In the genomic region with DNA sequence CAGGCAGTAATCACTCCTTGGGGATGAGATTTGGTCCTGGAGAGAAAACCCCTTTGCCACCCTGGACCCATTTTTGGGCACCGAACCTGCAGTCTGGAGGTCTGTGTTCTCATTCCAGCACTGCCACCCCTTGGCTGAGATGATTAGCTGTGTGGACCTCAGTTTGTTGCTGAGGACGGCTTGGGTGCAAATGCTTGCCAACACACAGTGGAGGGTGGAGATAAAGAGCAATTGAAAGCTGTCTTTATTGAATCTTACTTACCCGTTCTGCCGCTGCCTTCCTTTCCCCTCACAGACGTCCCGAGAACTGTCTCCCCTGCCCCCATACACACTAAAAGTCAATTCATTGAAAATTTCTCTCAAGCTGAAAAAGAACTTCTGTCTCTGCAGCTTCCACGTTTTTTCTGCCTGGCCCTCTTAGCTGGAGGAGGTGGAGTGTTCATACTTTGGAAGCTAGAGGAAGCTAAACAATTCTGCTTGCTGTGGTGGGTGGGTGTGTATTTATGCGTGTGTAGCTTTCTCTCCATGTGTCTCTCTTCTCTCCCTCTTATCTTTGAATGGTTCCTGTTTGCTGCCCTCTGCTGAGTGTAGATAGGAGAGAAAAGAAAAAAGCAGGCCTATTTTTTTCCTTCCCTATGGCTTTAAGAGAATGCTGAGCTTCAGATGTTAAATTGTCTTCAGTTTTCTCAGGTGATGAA, we compare ENCODE assay signal across 1 cellular context.
A peak's percentile ranks its signal among the peaks of the same experiment; 100 is the strongest.
TF ChIP-seq lines count a peak whose summit lies in the region.

No MANE protein-coding gene starts in this region.

TF ChIP-seq in K562, 482 proteins besides CTCF, POLR2A, EP300 and RAD21 (continued from another document and continues in another):
- peak; percentile 96 for TF ChIP-seq SMARCE1 (IDR thresholded peaks at IDR 0.05)
- TF ChIP-seq PYGO2 (tag; IDR thresholded peaks at IDR 0.05), result 0 out of 2 replicates have a peak, but pooled peaks have one; percentile 19
- peak; percentile 81 for TF ChIP-seq STAT5A (IDR thresholded peaks at IDR 0.05; ENCODE audit: borderline replicate concordance, low read length)
- peak; percentile 90 for TF ChIP-seq SMARCC2 (IDR thresholded peaks at IDR 0.05; ENCODE audit: low read depth)
- no peak for TF ChIP-seq CCAR2 (IDR thresholded peaks at IDR 0.05; ENCODE audit: low read depth, low read length)
- TF ChIP-seq, protein P1, sequence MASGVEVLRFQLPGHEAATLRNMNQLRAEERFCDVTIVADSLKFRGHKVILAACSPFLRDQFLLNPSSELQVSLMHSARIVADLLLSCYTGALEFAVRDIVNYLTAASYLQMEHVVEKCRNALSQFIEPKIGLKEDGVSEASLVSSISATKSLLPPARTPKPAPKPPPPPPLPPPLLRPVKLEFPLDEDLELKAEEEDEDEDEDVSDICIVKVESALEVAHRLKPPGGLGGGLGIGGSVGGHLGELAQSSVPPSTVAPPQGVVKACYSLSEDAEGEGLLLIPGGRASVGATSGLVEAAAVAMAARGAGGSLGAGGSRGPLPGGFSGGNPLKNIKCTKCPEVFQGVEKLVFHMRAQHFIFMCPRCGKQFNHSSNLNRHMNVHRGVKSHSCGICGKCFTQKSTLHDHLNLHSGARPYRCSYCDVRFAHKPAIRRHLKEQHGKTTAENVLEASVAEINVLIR (CRISPR knock-in tag; IDR thresholded peaks at IDR 0.05), result no peak
- TF ChIP-seq TCFL5 (CRISPR knock-in tag; conservative IDR thresholded peaks at IDR 0.05), result no peak
- no peak for TF ChIP-seq NONO (IDR thresholded peaks at IDR 0.05; ENCODE audit: low read depth in 2 of 2, low read length in 1 of 2)
- TF ChIP-seq ZC3H8 (IDR thresholded peaks at IDR 0.05), result no peak
- TF ChIP-seq PRPF4 (IDR thresholded peaks at IDR 0.05; ENCODE audit: insufficient read depth, low read depth, low read length, poor library complexity, severe bottlenecking), result no peak
- no peak for TF ChIP-seq HMG20A (CRISPR knock-in tag; conservative IDR thresholded peaks at IDR 0.05)
- 0 out of 2 replicates have a peak, but pooled peaks have one; percentile 56 for TF ChIP-seq ADNP (tag; IDR thresholded peaks at IDR 0.05)
- no peak for TF ChIP-seq ZNF232 (CRISPR knock-in tag; IDR thresholded peaks at IDR 0.05)
- TF ChIP-seq TCF7 (IDR thresholded peaks at IDR 0.05; ENCODE audit: borderline replicate concordance), result no peak
- no peak for TF ChIP-seq ZNF512 (tag; IDR thresholded peaks at IDR 0.05)
- TF ChIP-seq ZNF445 (CRISPR knock-in tag; IDR thresholded peaks at IDR 0.05; ENCODE audit: low read depth), result no peak
- TF ChIP-seq TAF7 (tag; IDR thresholded peaks at IDR 0.05), result no peak
- peak; percentile 88 for TF ChIP-seq GATA2 (CRISPR knock-in tag; IDR thresholded peaks at IDR 0.05)
- TF ChIP-seq CEBPG (CRISPR knock-in tag; IDR thresholded peaks at IDR 0.05), result no peak
- no peak for TF ChIP-seq CEBPG (tag; conservative IDR thresholded peaks at IDR 0.05 in 1 of 2, IDR thresholded peaks at IDR 0.05 in 1 of 2)
- TF ChIP-seq FOXA3 (CRISPR knock-in tag; conservative IDR thresholded peaks at IDR 0.05 in 1 of 2, IDR thresholded peaks at IDR 0.05 in 1 of 2), result 0 out of 4 replicates have a peak, but pooled peaks of 1 of the 2 experiments have one; percentile 33
- no peak for TF ChIP-seq ZNF354B (CRISPR knock-in tag; IDR thresholded peaks at IDR 0.05)
- TF ChIP-seq SIRT6 (IDR thresholded peaks at IDR 0.05; ENCODE audit: low read depth, low read length), result no peak
- TF ChIP-seq, protein P2, sequence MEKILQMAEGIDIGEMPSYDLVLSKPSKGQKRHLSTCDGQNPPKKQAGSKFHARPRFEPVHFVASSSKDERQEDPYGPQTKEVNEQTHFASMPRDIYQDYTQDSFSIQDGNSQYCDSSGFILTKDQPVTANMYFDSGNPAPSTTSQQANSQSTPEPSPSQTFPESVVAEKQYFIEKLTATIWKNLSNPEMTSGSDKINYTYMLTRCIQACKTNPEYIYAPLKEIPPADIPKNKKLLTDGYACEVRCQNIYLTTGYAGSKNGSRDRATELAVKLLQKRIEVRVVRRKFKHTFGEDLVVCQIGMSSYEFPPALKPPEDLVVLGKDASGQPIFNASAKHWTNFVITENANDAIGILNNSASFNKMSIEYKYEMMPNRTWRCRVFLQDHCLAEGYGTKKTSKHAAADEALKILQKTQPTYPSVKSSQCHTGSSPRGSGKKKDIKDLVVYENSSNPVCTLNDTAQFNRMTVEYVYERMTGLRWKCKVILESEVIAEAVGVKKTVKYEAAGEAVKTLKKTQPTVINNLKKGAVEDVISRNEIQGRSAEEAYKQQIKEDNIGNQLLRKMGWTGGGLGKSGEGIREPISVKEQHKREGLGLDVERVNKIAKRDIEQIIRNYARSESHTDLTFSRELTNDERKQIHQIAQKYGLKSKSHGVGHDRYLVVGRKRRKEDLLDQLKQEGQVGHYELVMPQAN (IDR thresholded peaks at IDR 0.05; ENCODE audit: borderline replicate concordance), result peak; percentile 93
- peak; percentile 36; the same call in 1 of the 2 replicates for TF ChIP-seq RAD51 (IDR thresholded peaks at IDR 0.05; ENCODE audit: borderline replicate concordance, low read depth)
- TF ChIP-seq SMARCB1 (IDR thresholded peaks at IDR 0.05; ENCODE audit: insufficient read length, low read depth), result no peak
- TF ChIP-seq ZBTB5 (IDR thresholded peaks at IDR 0.05), result no peak
- peak; percentile 84 for TF ChIP-seq MTA1 (IDR thresholded peaks at IDR 0.05; ENCODE audit: borderline replicate concordance)
- TF ChIP-seq ZNF41 (CRISPR knock-in tag; conservative IDR thresholded peaks at IDR 0.05), result no peak
- no peak for TF ChIP-seq E4F1 (CRISPR knock-in tag; IDR thresholded peaks at IDR 0.05; ENCODE audit: borderline replicate concordance)
- TF ChIP-seq ARID3A (IDR thresholded peaks at IDR 0.05; ENCODE audit: borderline replicate concordance, low read depth, low read length), result no peak
- no peak for TF ChIP-seq ZNF57 (CRISPR knock-in tag; IDR thresholded peaks at IDR 0.05)
- TF ChIP-seq, protein P3, sequence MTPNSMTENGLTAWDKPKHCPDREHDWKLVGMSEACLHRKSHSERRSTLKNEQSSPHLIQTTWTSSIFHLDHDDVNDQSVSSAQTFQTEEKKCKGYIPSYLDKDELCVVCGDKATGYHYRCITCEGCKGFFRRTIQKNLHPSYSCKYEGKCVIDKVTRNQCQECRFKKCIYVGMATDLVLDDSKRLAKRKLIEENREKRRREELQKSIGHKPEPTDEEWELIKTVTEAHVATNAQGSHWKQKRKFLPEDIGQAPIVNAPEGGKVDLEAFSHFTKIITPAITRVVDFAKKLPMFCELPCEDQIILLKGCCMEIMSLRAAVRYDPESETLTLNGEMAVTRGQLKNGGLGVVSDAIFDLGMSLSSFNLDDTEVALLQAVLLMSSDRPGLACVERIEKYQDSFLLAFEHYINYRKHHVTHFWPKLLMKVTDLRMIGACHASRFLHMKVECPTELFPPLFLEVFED (CRISPR knock-in tag; conservative IDR thresholded peaks at IDR 0.05), result peak; percentile 89
- TF ChIP-seq, protein P4, sequence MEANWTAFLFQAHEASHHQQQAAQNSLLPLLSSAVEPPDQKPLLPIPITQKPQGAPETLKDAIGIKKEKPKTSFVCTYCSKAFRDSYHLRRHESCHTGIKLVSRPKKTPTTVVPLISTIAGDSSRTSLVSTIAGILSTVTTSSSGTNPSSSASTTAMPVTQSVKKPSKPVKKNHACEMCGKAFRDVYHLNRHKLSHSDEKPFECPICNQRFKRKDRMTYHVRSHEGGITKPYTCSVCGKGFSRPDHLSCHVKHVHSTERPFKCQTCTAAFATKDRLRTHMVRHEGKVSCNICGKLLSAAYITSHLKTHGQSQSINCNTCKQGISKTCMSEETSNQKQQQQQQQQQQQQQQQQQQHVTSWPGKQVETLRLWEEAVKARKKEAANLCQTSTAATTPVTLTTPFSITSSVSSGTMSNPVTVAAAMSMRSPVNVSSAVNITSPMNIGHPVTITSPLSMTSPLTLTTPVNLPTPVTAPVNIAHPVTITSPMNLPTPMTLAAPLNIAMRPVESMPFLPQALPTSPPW (CRISPR knock-in tag; IDR thresholded peaks at IDR 0.05), result peak; percentile 41; the same call in 1 of the 2 replicates
- TF ChIP-seq POLR3A (IDR thresholded peaks at IDR 0.05; ENCODE audit: borderline replicate concordance, extremely low read depth, insufficient read depth, insufficient read length), result no peak
- TF ChIP-seq ZNF395 (CRISPR knock-in tag; IDR thresholded peaks at IDR 0.05), result peak; percentile 67; the same call in 1 of the 2 replicates
- TF ChIP-seq, protein P5, sequence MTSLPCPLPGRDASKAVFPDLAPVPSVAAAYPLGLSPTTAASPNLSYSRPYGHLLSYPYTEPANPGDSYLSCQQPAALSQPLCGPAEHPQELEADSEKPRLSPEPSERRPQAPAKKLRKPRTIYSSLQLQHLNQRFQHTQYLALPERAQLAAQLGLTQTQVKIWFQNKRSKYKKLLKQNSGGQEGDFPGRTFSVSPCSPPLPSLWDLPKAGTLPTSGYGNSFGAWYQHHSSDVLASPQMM (CRISPR knock-in tag; IDR thresholded peaks at IDR 0.05), result no peak
- 0 out of 2 replicates have a peak, but pooled peaks have one; percentile 12 for TF ChIP-seq MAFG (tag; conservative IDR thresholded peaks at IDR 0.05)
- no peak for TF ChIP-seq CREBBP (IDR thresholded peaks at IDR 0.05; ENCODE audit: low read depth, low read length)
- peak; percentile 32 for TF ChIP-seq SAP30 (IDR thresholded peaks at IDR 0.05; ENCODE audit: borderline replicate concordance, insufficient read depth, low read depth, low read length, poor library complexity, severe bottlenecking)
- peak; percentile 93 for TF ChIP-seq CBFA2T2 (conservative IDR thresholded peaks at IDR 0.05)
- no peak for TF ChIP-seq GTF2B (IDR thresholded peaks at IDR 0.05; ENCODE audit: extremely low read depth, insufficient read length)
- TF ChIP-seq HCFC1 (IDR thresholded peaks at IDR 0.05; ENCODE audit: low read depth, low read length), result no peak
- no peak for TF ChIP-seq ZNF263 (CRISPR knock-in tag; IDR thresholded peaks at IDR 0.05; ENCODE audit: borderline replicate concordance)
- TF ChIP-seq SREBF2 (CRISPR knock-in tag; IDR thresholded peaks at IDR 0.05), result no peak
